Comparison of ENCODE assay signal across 9 cellular contexts in genomic region chr3:32816439-32817194, GRCh38. TPM values are rescaled to one million over a fixed set of nuclear protein-coding genes. Genes with fewer than 3 reads are reported as not detected.
A peak's percentile ranks its signal among the peaks of the same experiment; 100 is the strongest.
DNase-seq lines count a peak whose midpoint lies in the region; ATAC-seq, FAIRE-seq and TF ChIP-seq lines count a peak whose summit lies in the region.
"Had no signal": no experiment of that assay in that cellular context is flagged by ENCODE, and none has a peak within 500 bp of the region (broad histone marks: within the 10 kb centered on the region; RNA-seq: fewer than 3 reads in every experiment).

No MANE protein-coding gene starts in this region.

- no peak overlapping the region for H4K5ac ChIP-seq in H9 (ENCODE audit: insufficient read length, low read depth, low read length)

- H3K4me3 ChIP-seq in BLaER1 (peak overlapping the region; percentile 74), hepatocyte (peak overlapping the region; percentile 84), gastrocnemius medialis (peak overlapping the region; percentile 33 to 48 (median 40))

- H3K27me3 ChIP-seq in BLaER1, result peaks cover 55% of the 10 kb centered on the region
- no peaks in the 10 kb centered on the region for H3K27me3 ChIP-seq in H9 (ENCODE audit: insufficient read depth, low read length)
- H3K27me3 ChIP-seq in hepatocyte, result peaks cover 14% of the 10 kb centered on the region
- peaks cover 44 to 55% (median 50%) of the 10 kb centered on the region in 3 donors for H3K27me3 ChIP-seq in gastrocnemius medialis

- intact Hi-C loops in activated T-helper 1 cell treated with anti-CD3 and anti-CD28 coated beads, Interleukin-12 subunit alpha, Interleukin-12 subunit beta, Interleukin-2, Interleukin-4 antibody, amounts not matched to agents 30 ng/mL and 10 ng/mL and 1 ng/mL, durations not matched to agents 14 hours and 24 hours and 36 hours (cut with micrococcal nuclease), result loop anchor here (1.0 to 2.0 kb wide), 2 partner anchors 35 to 402 kb away; partner anchors contain the start of gene SUSD5
- intact Hi-C loops in gastrocnemius medialis (cut with DNase I; ENCODE audit: low total_unique reads), result no loop called here

- in situ Hi-C loops in gastrocnemius medialis (cut with MboI; ENCODE audit: low sequenced_read_pairs in 4 of 4), result no loop called here

- no peaks in the 10 kb centered on the region for H3K9me2 ChIP-seq in hepatocyte (replicated peaks; ENCODE audit: insufficient read depth)

- H3K9me3 ChIP-seq in BLaER1 (peaks cover 33% of the 10 kb centered on the region), H9 (ENCODE audit: control insufficient read depth, low read depth, low read length) (no peaks in the 10 kb centered on the region), hepatocyte (ENCODE audit: low read depth) (no peaks in the 10 kb centered on the region), gastrocnemius medialis (no peaks in the 10 kb centered on the region)

- H3K79me2 ChIP-seq in H9 (ENCODE audit: insufficient read depth, low read length) (peaks cover 54% of the 10 kb centered on the region), hepatocyte (peaks cover 39% of the 10 kb centered on the region)

- H2BK20ac ChIP-seq in H9 (ENCODE audit: low read depth, low read length, poor library complexity, severe bottlenecking), result no peak overlapping the region

- DNase-seq in H9 (peak; percentile 95), hepatocyte (ENCODE audit: low spot score) (peak; percentile 79), gastrocnemius medialis (no peak), GM19239 (ENCODE audit: insufficient read length, low spot score) (no peak), NCI-H1694 (lab: John Stamatoyannopoulos, UW) (no peak), medulla oblongata (ENCODE audit: extremely low spot score) (no peak)
- DNase-seq in activated T-helper 1 cell treated with anti-CD3 and anti-CD28 coated beads, Interleukin-12 subunit alpha, Interleukin-12 subunit beta, Interleukin-2, Interleukin-4 antibody, amounts not matched to agents 30 ng/mL and 10 ng/mL and 1 ng/mL, durations not matched to agents 14 hours and 24 hours and 36 hours (ENCODE audit: low spot score), result no peak

- H3K4me2 ChIP-seq in BLaER1 (peak overlapping the region; percentile 98), H9 (ENCODE audit: insufficient read depth, insufficient read length, low read length) (peak overlapping the region; percentile 94), hepatocyte (peak overlapping the region; percentile 87)

- H4K91ac ChIP-seq in H9 (ENCODE audit: insufficient read length, low read depth, low read length), result no peak overlapping the region

- peaks cover 39 to 44% (median 41%) of the 10 kb centered on the region in 3 experiments for H3K36me3 Mint-ChIP-seq in H9 (ENCODE audit: insufficient read depth in 1 of 3, low read depth in 3 of 3)
- no peaks in the 10 kb centered on the region for H3K36me3 Mint-ChIP-seq in activated T-helper 1 cell treated with anti-CD3 and anti-CD28 coated beads, Interleukin-12 subunit alpha, Interleukin-12 subunit beta, Interleukin-2, Interleukin-4 antibody, amounts not matched to agents 30 ng/mL and 10 ng/mL and 1 ng/mL, durations not matched to agents 14 hours and 24 hours and 36 hours (ENCODE audit: low read depth)

- H2BK5ac ChIP-seq in H9 (ENCODE audit: insufficient read length, low read length), result no peak overlapping the region

- peaks cover 40 to 44% of the 10 kb centered on the region in 2 experiments for H3K4me1 Mint-ChIP-seq in H9
- H3K4me1 Mint-ChIP-seq in activated T-helper 1 cell treated with anti-CD3 and anti-CD28 coated beads, Interleukin-12 subunit alpha, Interleukin-12 subunit beta, Interleukin-2, Interleukin-4 antibody, amounts not matched to agents 30 ng/mL and 10 ng/mL and 1 ng/mL, durations not matched to agents 14 hours and 24 hours and 36 hours (ENCODE audit: low read depth), result peaks cover 13% of the 10 kb centered on the region

- no peak overlapping the region for H4K8ac ChIP-seq in H9 (replicated peaks; ENCODE audit: insufficient read length, low read depth, low read length)

- peaks cover 10 to 17% of the 10 kb centered on the region in 2 experiments; a peak in 4 of 5 replicates for H3K9me3 Mint-ChIP-seq in H9
- no peaks in the 10 kb centered on the region for H3K9me3 Mint-ChIP-seq in activated T-helper 1 cell treated with anti-CD3 and anti-CD28 coated beads, Interleukin-12 subunit alpha, Interleukin-12 subunit beta, Interleukin-2, Interleukin-4 antibody, amounts not matched to agents 30 ng/mL and 10 ng/mL and 1 ng/mL, durations not matched to agents 14 hours and 24 hours and 36 hours

- H3K56ac ChIP-seq in H9 (ENCODE audit: insufficient read length, low read depth, low read length), result no peak overlapping the region

- ATAC-seq in gastrocnemius medialis, result no peak

- H3K36me3 ChIP-seq in BLaER1 (peaks cover 18% of the 10 kb centered on the region), hepatocyte (replicated peaks; ENCODE audit: insufficient read depth, low read depth) (no peaks in the 10 kb centered on the region), gastrocnemius medialis (no peaks in the 10 kb centered on the region)

- peaks cover 19% of the 10 kb centered on the region for H3K23me2 ChIP-seq in H9 (ENCODE audit: insufficient read length, low read depth, low read length, poor library complexity, severe bottlenecking)

- FAIRE-seq in GM19239 (lab: Jason Lieb, UNC), result no peak

- TF ChIP-seq CTCF in H9 (conservative IDR thresholded peaks at IDR 0.05), result no peak
- no peak for TF ChIP-seq CTCF in hepatocyte (IDR thresholded peaks at IDR 0.05; ENCODE audit: poor library complexity)
- no peak for TF ChIP-seq CTCF in gastrocnemius medialis (IDR thresholded peaks at IDR 0.05 in 4 of 5, conservative IDR thresholded peaks at IDR 0.05 in 1 of 5)

- H3K27ac Mint-ChIP-seq in H9, result peak overlapping the region; percentile 99 to 100 (median 100)
- H3K27ac Mint-ChIP-seq in activated T-helper 1 cell treated with anti-CD3 and anti-CD28 coated beads, Interleukin-12 subunit alpha, Interleukin-12 subunit beta, Interleukin-2, Interleukin-4 antibody, amounts not matched to agents 30 ng/mL and 10 ng/mL and 1 ng/mL, durations not matched to agents 14 hours and 24 hours and 36 hours, result peak overlapping the region; percentile 61

- H3K27ac ChIP-seq in BLaER1 (peak overlapping the region; percentile 61), H9 (ENCODE audit: insufficient read length, low read depth, low read length) (peak overlapping the region; percentile 64), hepatocyte (peak overlapping the region; percentile 95), gastrocnemius medialis (no peak overlapping the region)

- TF ChIP-seq POLR2A in gastrocnemius medialis (IDR thresholded peaks at IDR 0.05), result no peak

- H3K4me3 Mint-ChIP-seq in H9, result peak overlapping the region; percentile 96 to 98
- H3K4me3 Mint-ChIP-seq in activated T-helper 1 cell treated with anti-CD3 and anti-CD28 coated beads, Interleukin-12 subunit alpha, Interleukin-12 subunit beta, Interleukin-2, Interleukin-4 antibody, amounts not matched to agents 30 ng/mL and 10 ng/mL and 1 ng/mL, durations not matched to agents 14 hours and 24 hours and 36 hours, result peak overlapping the region; percentile 72

- H3K14ac ChIP-seq in H9 (ENCODE audit: insufficient read depth, low read length), result peak overlapping the region; percentile 80; the same call in 1 of the 2 replicates

- H3T11ph ChIP-seq in H9 (ENCODE audit: low read length), result no peak overlapping the region

- peaks cover 51% of the 10 kb centered on the region for H3K4me1 ChIP-seq in BLaER1
- H3K4me1 ChIP-seq in H9 (ENCODE audit: insufficient read depth, low read length), result peaks cover 9% of the 10 kb centered on the region; the same call in 1 of the 2 replicates
- H3K4me1 ChIP-seq in hepatocyte (ENCODE audit: insufficient read depth), result peaks cover 24% of the 10 kb centered on the region
- H3K4me1 ChIP-seq in gastrocnemius medialis, result peaks cover 0 to 10% of the 10 kb centered on the region in 2 donors

- H2AK5ac ChIP-seq in H9 (ENCODE audit: insufficient read length, low read length), result no peak overlapping the region

- H2AFZ ChIP-seq in H9 (ENCODE audit: low read length) (no peak overlapping the region), hepatocyte (peak overlapping the region; percentile 84)

- H3K4ac ChIP-seq in H9 (ENCODE audit: low read depth, low read length), result no peak overlapping the region

- H4K20me1 ChIP-seq in BLaER1 (peaks cover 10% of the 10 kb centered on the region), H9 (ENCODE audit: control insufficient read depth, insufficient read depth, insufficient read length) (no peaks in the 10 kb centered on the region), hepatocyte (ENCODE audit: insufficient read depth, poor library complexity, severe bottlenecking) (peaks cover 4% of the 10 kb centered on the region)

- H2BK120ac ChIP-seq in H9 (ENCODE audit: low read depth, low read length, poor library complexity, severe bottlenecking), result no peak overlapping the region

- H3K23ac ChIP-seq in H9 (ENCODE audit: insufficient read length, low read depth, low read length), result no peak overlapping the region

- no peak overlapping the region for H2BK12ac ChIP-seq in H9 (ENCODE audit: insufficient read length, low read depth, low read length)

- no peak overlapping the region for H2BK15ac ChIP-seq in H9 (ENCODE audit: low read depth, low read length)

- H3K18ac ChIP-seq in H9 (ENCODE audit: insufficient read length, low read depth, low read length), result peak overlapping the region; percentile 29

- peaks cover 3% of the 10 kb centered on the region; the same call in 1 of the 2 replicates for H3K27me3 Mint-ChIP-seq in H9 (ENCODE audit: low read depth)
- peaks cover 58% of the 10 kb centered on the region for H3K27me3 Mint-ChIP-seq in activated T-helper 1 cell treated with anti-CD3 and anti-CD28 coated beads, Interleukin-12 subunit alpha, Interleukin-12 subunit beta, Interleukin-2, Interleukin-4 antibody, amounts not matched to agents 30 ng/mL and 10 ng/mL and 1 ng/mL, durations not matched to agents 14 hours and 24 hours and 36 hours (ENCODE audit: insufficient read depth)

- no peaks in the 10 kb centered on the region for H3K79me1 ChIP-seq in H9 (ENCODE audit: insufficient read depth, low read depth, low read length, poor library complexity, severe bottlenecking)

- peak overlapping the region; percentile 67 for H3K9ac ChIP-seq in BLaER1
- H3K9ac ChIP-seq in H9 (ENCODE audit: extremely low read depth, insufficient read length, low read length), result peak overlapping the region; percentile 94

- no CpG with 5 or more reads among the region's 78 CpGs for WGBS in H9 (ENCODE audit: extremely low coverage, insufficient read length, low lambda C conversion rate)
- WGBS in hepatocyte (ENCODE audit: low lambda C conversion rate, missing lambda C conversion rate), result 2% methylated on average over 60 of the region's 78 CpGs

RNA-seq across cellular contexts. Expression of gene TRIM71, which starts 1.2 kb away (rescaled TPM):
- 364 and 376 TPM in 2 replicates for total RNA-seq in H9 (2021)
- 0.08 TPM in 1 of 2 replicates, not detected in the other for total RNA-seq in activated T-helper 1 cell treated with anti-CD3 and anti-CD28 coated beads, Interleukin-12 subunit alpha, Interleukin-12 subunit beta, Interleukin-2, Interleukin-4 antibody, amounts not matched to agents 30 ng/mL and 10 ng/mL and 1 ng/mL, durations not matched to agents 14 hours and 24 hours and 36 hours
- 11.5 and 14.5 TPM in 2 replicates for total RNA-seq in hepatocyte
- polyA plus RNA-seq in hepatocyte, result 1.9 and 2.5 TPM in 2 replicates
- not detected for total RNA-seq in gastrocnemius medialis
- total RNA-seq: HT1080 had no signal

Comparison
In these comparisons a context has a peak if more than half of its experiments do, and no peak if none do; other contexts are left out.
1. H3K27ac ChIP-seq: peak in BLaER1 (single experiment), H9 (single experiment) and hepatocyte (single experiment); none in gastrocnemius medialis (0 of 4).
2. DNase-seq: peak in H9 (single experiment) and hepatocyte (single experiment); none in activated T-helper 1 cell treated with anti-CD3 and anti-CD28 coated beads, Interleukin-12 subunit alpha, Interleukin-12 subunit beta, Interleukin-2, Interleukin-4 antibody, amounts not matched to agents 30 ng/mL and 10 ng/mL and 1 ng/mL, durations not matched to agents 14 hours and 24 hours and 36 hours (single experiment), gastrocnemius medialis (0 of 2), GM19239 (single experiment), NCI-H1694 (single experiment) and medulla oblongata (single experiment).
3. RNA of gene TRIM71, which starts 1.2 kb away (total RNA-seq): 364 to 376 TPM in H9; 11.5 to 14.5 TPM in hepatocyte, 0.08 TPM in activated T-helper 1 cell treated with anti-CD3 and anti-CD28 coated beads, Interleukin-12 subunit alpha, Interleukin-12 subunit beta, Interleukin-2, Interleukin-4 antibody, amounts not matched to agents 30 ng/mL and 10 ng/mL and 1 ng/mL, durations not matched to agents 14 hours and 24 hours and 36 hours and not detected in gastrocnemius medialis; every median in the first group is over 10 times any median in the second.
4. Peak in every context shown above with its lines, with median percentiles within 50 percentile points of each other: H3K4me2 ChIP-seq and H3K4me3 ChIP-seq.